ENCODE assay signal across 1 cellular context in genomic region chr12:11958216-11959091, GRCh38.
TF ChIP-seq lines count a peak whose summit lies in the region.

No MANE protein-coding gene starts in this region.

TF ChIP-seq in IMR-90, 13 proteins besides CTCF, POLR2A, EP300 and RAD21 (continued from another document):
- TF ChIP-seq FOS (IDR thresholded peaks at IDR 0.05; ENCODE audit: low read depth, low read length) (peak; percentile 64), SMC3 (IDR thresholded peaks at IDR 0.05; ENCODE audit: low read depth, low read length) (no peak), MAFK (IDR thresholded peaks at IDR 0.05; ENCODE audit: low read depth, low read length) (no peak), MXI1 (IDR thresholded peaks at IDR 0.05; ENCODE audit: borderline replicate concordance, low read depth, low read length) (no peak), BHLHE40 (IDR thresholded peaks at IDR 0.05; ENCODE audit: low read depth, low read length) (0 out of 2 replicates have a peak, but pooled peaks have one; percentile 6), MAZ (IDR thresholded peaks at IDR 0.05; ENCODE audit: borderline replicate concordance, low read depth, low read length) (no peak), CHD1 (IDR thresholded peaks at IDR 0.05; ENCODE audit: low read depth, low read length) (no peak)
